ENCODE assay signal across 19 cellular contexts in the genomic region with DNA sequence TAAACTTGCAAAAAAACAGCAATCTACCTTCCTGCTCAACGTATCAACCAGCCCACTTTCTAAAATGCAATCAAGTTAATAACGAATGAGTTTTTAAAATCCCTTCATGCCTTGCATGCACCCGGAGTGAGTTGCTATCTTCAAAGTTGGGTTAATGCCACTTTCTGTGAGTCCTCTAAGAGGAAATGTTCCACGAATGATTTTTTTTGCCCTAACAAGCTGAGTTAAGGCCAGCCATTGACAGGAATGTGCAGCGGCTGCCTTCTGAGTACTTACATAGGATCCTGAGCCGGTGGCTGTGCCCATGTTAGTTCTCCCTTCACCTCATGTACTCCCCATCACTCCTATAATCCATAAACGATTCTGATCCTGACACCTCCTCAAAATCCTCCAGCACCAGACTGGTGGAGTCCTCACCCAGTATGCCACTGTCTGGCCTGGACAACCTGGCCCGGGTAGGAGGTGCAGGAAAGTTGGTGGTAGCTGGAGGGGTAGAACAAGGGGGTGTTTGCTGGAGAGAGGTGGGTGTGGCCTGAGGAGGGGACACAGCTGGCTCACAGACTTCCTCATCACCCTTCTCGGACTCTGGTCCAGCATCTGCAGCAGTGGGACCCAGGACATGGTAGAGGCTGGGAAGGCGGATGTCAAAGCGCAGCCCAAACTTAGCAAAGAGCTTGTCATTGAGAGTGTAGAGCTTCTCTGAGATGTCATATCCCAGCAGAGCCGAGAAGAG. TPM values are rescaled to one million over a fixed set of nuclear protein-coding genes. Genes with fewer than 3 reads are reported as not detected.
DNase-seq lines count a peak whose midpoint lies in the region; ATAC-seq, FAIRE-seq and TF ChIP-seq lines count a peak whose summit lies in the region.
"Had no signal": no experiment of that assay in that cellular context is flagged by ENCODE, and none has a peak within 500 bp of the region (broad histone marks: within the 10 kb centered on the region; RNA-seq: fewer than 3 reads in every experiment).

No MANE protein-coding gene starts in this region.

- H3K9ac ChIP-seq in colonic mucosa (ENCODE audit: low read depth in 2 of 2, low read length in 2 of 2) (no peak overlapping the region), HepG2 (ENCODE audit: insufficient read depth, low read depth, low read length) (no peak overlapping the region)

- in situ Hi-C loops in HepG2 (cut with HindIII; ENCODE audit: extremely low pct_ligation_motif_present, low pct_unique_long_range_greater_than_20kb): no loop called here

- H3K4me3 Mint-ChIP-seq in CD8-positive, alpha-beta memory T cell: no peak overlapping the region
- no peak overlapping the region for H3K4me3 Mint-ChIP-seq in T-helper 17 cell

- 69 to 86% methylated on average over 12 of the region's 12 CpGs for WGBS in lung, 2 donors
- WGBS in HepG2 (ENCODE audit: low lambda C conversion rate): 72% methylated on average over 12 of the region's 12 CpGs

- no peak for TF ChIP-seq CTCF in colonic mucosa (IDR thresholded peaks at IDR 0.05)
- no peak for TF ChIP-seq CTCF in lung (IDR thresholded peaks at IDR 0.05; ENCODE audit: control extremely low read depth, extremely low read depth)
- no peak for TF ChIP-seq CTCF in HepG2 (CRISPR knock-in tag; IDR thresholded peaks at IDR 0.05)

- no peaks in the 10 kb centered on the region for H3K36me3 ChIP-seq in colonic mucosa
- peaks cover 4 to 9% of the 10 kb centered on the region in 2 donors for H3K36me3 ChIP-seq in lung (ENCODE audit: control insufficient read depth in 2 of 2, insufficient read depth in 2 of 2, low read length in 2 of 2)
- H3K36me3 ChIP-seq in CD8-positive, alpha-beta memory T cell (ENCODE audit: insufficient read depth, low read length): peaks cover 7% of the 10 kb centered on the region
- no peaks in the 10 kb centered on the region for H3K36me3 ChIP-seq in HepG2 (replicated peaks in 1 of 2; ENCODE audit: control insufficient read depth in 1 of 2, insufficient read depth in 2 of 2, low read length in 2 of 2)

- no peak overlapping the region for H2AFZ ChIP-seq in HepG2 (ENCODE audit: low read length)

- peaks cover 6 to 61% (median 23%) of the 10 kb centered on the region in 3 donors for H3K36me3 Mint-ChIP-seq in CD8-positive, alpha-beta memory T cell
- peaks cover 24% of the 10 kb centered on the region for H3K36me3 Mint-ChIP-seq in T-helper 17 cell (ENCODE audit: low read depth)

- no peak overlapping the region for H3K4me3 ChIP-seq in colonic mucosa
- no peak overlapping the region for H3K4me3 ChIP-seq in lung
- H3K4me3 ChIP-seq in skin epidermis: no peak overlapping the region
- H3K4me3 ChIP-seq in CD8-positive, alpha-beta memory T cell (ENCODE audit: low read length): no peak overlapping the region
- H3K4me3 ChIP-seq in HepG2 (replicated peaks in 1 of 3; ENCODE audit: insufficient read depth in 1 of 3, low read depth in 2 of 3, low read length in 3 of 3): no peak overlapping the region
- H3K4me3 ChIP-seq: mucosa of descending colon had no signal

- no peaks in the 10 kb centered on the region for H3K79me2 ChIP-seq in HepG2 (ENCODE audit: insufficient read depth, low read length)

- H3K9me3 ChIP-seq in colonic mucosa: no peaks in the 10 kb centered on the region
- no peaks in the 10 kb centered on the region for H3K9me3 ChIP-seq in lung (ENCODE audit: control insufficient read depth in 2 of 2, insufficient read depth in 1 of 2, low read length in 1 of 2)
- H3K9me3 ChIP-seq in CD8-positive, alpha-beta memory T cell (ENCODE audit: low read length): no peaks in the 10 kb centered on the region
- H3K9me3 ChIP-seq in HepG2 (ENCODE audit: low read length): no peaks in the 10 kb centered on the region
- no peaks in the 10 kb centered on the region for H3K9me3 ChIP-seq in T-helper 17 cell (ENCODE audit: control insufficient read depth, low read length, poor library complexity, severe bottlenecking)
- H3K9me3 ChIP-seq: mucosa of descending colon had no signal

- H3K27ac Mint-ChIP-seq in CD8-positive, alpha-beta memory T cell: no peak overlapping the region
- H3K27ac Mint-ChIP-seq in T-helper 17 cell: no peak overlapping the region

- no peaks in the 10 kb centered on the region for H3K9me3 Mint-ChIP-seq in CD8-positive, alpha-beta memory T cell

- H3K27me3 ChIP-seq in colonic mucosa (no peaks in the 10 kb centered on the region), lung (ENCODE audit: control insufficient read depth, insufficient read depth) (no peaks in the 10 kb centered on the region), HepG2 (ENCODE audit: control insufficient read depth in 1 of 2, insufficient read depth in 2 of 2, low read length in 2 of 2) (no peaks in the 10 kb centered on the region)
- H3K27me3 ChIP-seq in CD8-positive, alpha-beta memory T cell (ENCODE audit: insufficient read depth, low read length, poor library complexity, severe bottlenecking): no peaks in the 10 kb centered on the region

- H3K27ac ChIP-seq in colonic mucosa: peak overlapping the region; percentile 6
- peak overlapping the region; percentile 39 to 85 for H3K27ac ChIP-seq in lung (ENCODE audit: low read depth in 1 of 2, low read length in 1 of 2)
- peak overlapping the region in 18 of 21 experiments; percentile 14 to 86 (median 58) for H3K27ac ChIP-seq in skin epidermis
- H3K27ac ChIP-seq in CD8-positive, alpha-beta memory T cell (ENCODE audit: low read depth, low read length): no peak overlapping the region
- H3K27ac ChIP-seq in HepG2 (ENCODE audit: extremely low read length, insufficient read depth, low read length): no peak overlapping the region

- POLR2A ChIA-PET in CD8-positive, alpha-beta memory T cell (lab: Charles Lee): no interaction called here
- POLR2A ChIA-PET in HepG2 (lab: Yijun Ruan, JAX): no interaction called here

- H3K27me3 Mint-ChIP-seq in CD8-positive, alpha-beta memory T cell: peaks cover 0 to 2% of the 10 kb centered on the region in 2 donors
- no peaks in the 10 kb centered on the region for H3K27me3 Mint-ChIP-seq in T-helper 17 cell

- no peak for TF ChIP-seq RAD21 in HepG2 (CRISPR knock-in tag; IDR thresholded peaks at IDR 0.05)

- intact Hi-C loops in colonic mucosa (cut with DNase I): no loop called here
- intact Hi-C loops in HepG2 (cut with micrococcal nuclease; ENCODE audit: unreplicated experiment): no loop called here

- CTCF ChIA-PET in CD8-positive, alpha-beta memory T cell (lab: Charles Lee): no interaction called here
- CTCF ChIA-PET in HepG2 (lab: Yijun Ruan, JAX; ENCODE audit: low intra/inter-chr PET ratio, low total read pairs): no interaction called here

- H3K4me1 ChIP-seq in colonic mucosa (no peaks in the 10 kb centered on the region), lung (ENCODE audit: control insufficient read depth in 2 of 2, insufficient read depth in 2 of 2, low read length in 2 of 2) (peaks cover 11 to 25% of the 10 kb centered on the region in 2 donors), HepG2 (ENCODE audit: insufficient read depth, low read length) (peaks cover 19% of the 10 kb centered on the region)
- H3K4me1 ChIP-seq in CD8-positive, alpha-beta memory T cell (ENCODE audit: insufficient read depth, low read length): no peaks in the 10 kb centered on the region

- no peaks in the 10 kb centered on the region for H4K20me1 ChIP-seq in HepG2 (ENCODE audit: insufficient read depth, low read length)

- no peak for TF ChIP-seq POLR2A in HepG2 (IDR thresholded peaks at IDR 0.05; ENCODE audit: insufficient read depth in 1 of 2, low read depth in 2 of 2, low read length in 2 of 2)

- FAIRE-seq in HepG2 (lab: Jason Lieb, UNC): no peak
- FAIRE-seq: colon, D721Med had no signal

- BruUV-seq in HepG2 (replicated peaks; lab: Mats Ljungman, UMichigan): no TSS peak

- H3K4me1 Mint-ChIP-seq in CD8-positive, alpha-beta memory T cell: no peaks in the 10 kb centered on the region
- peaks cover 10% of the 10 kb centered on the region for H3K4me1 Mint-ChIP-seq in T-helper 17 cell

- TF ChIP-seq EP300 in HepG2 (IDR thresholded peaks at IDR 0.05; ENCODE audit: low read depth in 2 of 2, low read length in 2 of 2): no peak
- no peak for TF ChIP-seq EP300 in HepG2 (CRISPR knock-in tag; IDR thresholded peaks at IDR 0.05; ENCODE audit: borderline replicate concordance)

- ATAC-seq in lung (ENCODE audit: insufficient read depth, low FRiP score) (no peak), HepG2 (no peak), T-helper 17 cell (no peak)
- ATAC-seq: activated CD4-positive, CD25-positive, alpha-beta regulatory T cell treated with anti-CD3 and anti-CD28 coated beads, Interleukin-2, amount 50 U/mL, for 24 hours; mucosa of descending colon had no signal

- H3K4me2 ChIP-seq in HepG2 (ENCODE audit: low read depth, low read length): no peak overlapping the region

- DNase-seq in DMS79 (lab: John Stamatoyannopoulos, UW) (peak; percentile 81), colonic mucosa (no peak), lung (ENCODE audit: low spot score) (no peak), T-helper 2 cell (no peak), HepG2 (ENCODE audit: low spot score) (no peak), T-helper 17 cell (no peak)
- no peak for DNase-seq in CD8-positive, alpha-beta memory T cell
- DNase-seq: mucosa of descending colon; NCI-H2081 treated with DMSO at 0.1 percent for 48 hours; NCI-H774; posterior cingulate gyrus; stimulated activated CD4-positive, alpha-beta T cell treated with anti-CD3 and anti-CD28 coated beads, Interleukin-1b, Interleukin-23, amount 100 ng/mL, for 48 hours; T-helper 1 cell had no signal

RNA-seq across cellular contexts. Expression of gene POPDC2, which starts 12.4 kb away (rescaled TPM):
- total RNA-seq in colonic mucosa (10 to 100 TPM in 1 of 2 donors, 1 to 10 TPM in 1; 1.3 to 26.3 TPM), lung (1 to 10 TPM; 1.9 to 3.0 TPM), HepG2 (2016; rRNA removed; fragmentation: Illumina TruSeq; extraction: Trizol) (0.18 TPM in 1 of 2 replicates, not detected in the other), T-helper 17 cell (1 to 10 TPM; 4.2 to 4.3 TPM)
- polyA plus RNA-seq in lung (1 to 10 TPM; 1.6 to 2.1 TPM), HepG2 (2011; rRNA removed) (0.55 and 0.58 TPM in 2 replicates)
- total RNA-seq in CD8-positive, alpha-beta memory T cell: 1 to 10 TPM; 2.2 to 3.2 TPM
- 2.0 TPM for polyA plus RNA-seq in CD8-positive, alpha-beta memory T cell
- total RNA-seq in HepG2 (2016; cell fraction: cytosol; rRNA removed; fragmentation: Illumina TruSeq; extraction: Trizol; ENCODE audit: low read depth): not detected in 2 replicates
- total RNA-seq in HepG2 (2016; cell fraction: insoluble cytoplasmic fraction; rRNA removed; fragmentation: Illumina TruSeq; extraction: Trizol): 0.10 and 0.32 TPM in 2 replicates
- 0.25 TPM in 1 of 2 replicates, not detected in the other for total RNA-seq in HepG2 (2016; cell fraction: membrane; rRNA removed; fragmentation: Illumina TruSeq; extraction: Trizol)
- 0.47 and 0.97 TPM in 2 replicates for total RNA-seq in HepG2 (2016; cell fraction: nucleus; rRNA removed; fragmentation: Illumina TruSeq; extraction: Trizol)
- 0.13 and 0.26 TPM in 2 replicates for polyA plus RNA-seq in HepG2 (2011; cell fraction: cytosol; rRNA removed)
- polyA plus RNA-seq in HepG2 (2011; cell fraction: nucleus; rRNA removed): 1.2 and 2.5 TPM in 2 replicates
- 0.28 and 0.46 TPM in 2 replicates for polyA plus RNA-seq in HepG2 (2012)
- polyA plus RNA-seq in HepG2 (2016; cell fraction: cytosol; fragmentation: Illumina TruSeq; extraction: Trizol; ENCODE audit: low read depth): not detected in 2 replicates
- 0.13 and 0.19 TPM in 2 replicates for polyA plus RNA-seq in HepG2 (2016; cell fraction: insoluble cytoplasmic fraction; fragmentation: Illumina TruSeq; extraction: Trizol; ENCODE audit: low read depth)
- polyA plus RNA-seq in HepG2 (2016; cell fraction: membrane; fragmentation: Illumina TruSeq; extraction: Trizol; ENCODE audit: low read depth): not detected in 2 replicates
- 1.1 and 2.1 TPM in 2 replicates for polyA plus RNA-seq in HepG2 (2016; cell fraction: nucleus; fragmentation: Illumina TruSeq; extraction: Trizol; ENCODE audit: insufficient read depth, low read depth)
- polyA minus RNA-seq in HepG2 (2011; rRNA and poly(A)+ RNA removed; ENCODE audit: low replicate concordance): 0.21 and 2.3 TPM in 2 replicates
- polyA minus RNA-seq in HepG2 (2011; cell fraction: cytosol; rRNA and poly(A)+ RNA removed): not detected in 2 replicates
- polyA minus RNA-seq in HepG2 (2011; cell fraction: nucleus; rRNA and poly(A)+ RNA removed): 2.2 and 3.1 TPM in 2 replicates

RNA-seq across cellular contexts. Expression of gene COX17, which starts 29.2 kb away (rescaled TPM):
- total RNA-seq in colonic mucosa: 10 to 100 TPM; 53.5 to 64.5 TPM
- 10 to 100 TPM; 43.8 to 57.6 TPM for total RNA-seq in lung
- 100 to 1,000 TPM in 1 of 2 donors, 10 to 100 TPM in 1; 99.1 to 261 TPM for polyA plus RNA-seq in lung
- total RNA-seq in CD8-positive, alpha-beta memory T cell: 100 to 1,000 TPM; 105 to 108 TPM
- 82.4 TPM for polyA plus RNA-seq in CD8-positive, alpha-beta memory T cell
- total RNA-seq in HepG2 (2016; rRNA removed; fragmentation: Illumina TruSeq; extraction: Trizol): 51.0 and 66.2 TPM in 2 replicates
- 38.5 and 43.1 TPM in 2 replicates for total RNA-seq in HepG2 (2016; cell fraction: cytosol; rRNA removed; fragmentation: Illumina TruSeq; extraction: Trizol; ENCODE audit: low read depth)
- total RNA-seq in HepG2 (2016; cell fraction: insoluble cytoplasmic fraction; rRNA removed; fragmentation: Illumina TruSeq; extraction: Trizol): 55.5 and 63.3 TPM in 2 replicates
- 51.7 and 64.0 TPM in 2 replicates for total RNA-seq in HepG2 (2016; cell fraction: membrane; rRNA removed; fragmentation: Illumina TruSeq; extraction: Trizol)
- total RNA-seq in HepG2 (2016; cell fraction: nucleus; rRNA removed; fragmentation: Illumina TruSeq; extraction: Trizol): 20.8 and 27.4 TPM in 2 replicates
- polyA plus RNA-seq in HepG2 (2011; rRNA removed): 34.3 and 41.4 TPM in 2 replicates
- polyA plus RNA-seq in HepG2 (2011; cell fraction: cytosol; rRNA removed): 19.2 and 23.8 TPM in 2 replicates
- 7.0 and 8.8 TPM in 2 replicates for polyA plus RNA-seq in HepG2 (2011; cell fraction: nucleus; rRNA removed)
- polyA plus RNA-seq in HepG2 (2012): 39.2 and 39.8 TPM in 2 replicates
- 52.8 and 70.6 TPM in 2 replicates for polyA plus RNA-seq in HepG2 (2016; cell fraction: cytosol; fragmentation: Illumina TruSeq; extraction: Trizol; ENCODE audit: low read depth)
- 95.8 and 101 TPM in 2 replicates for polyA plus RNA-seq in HepG2 (2016; cell fraction: insoluble cytoplasmic fraction; fragmentation: Illumina TruSeq; extraction: Trizol; ENCODE audit: low read depth)
- 68.1 and 83.6 TPM in 2 replicates for polyA plus RNA-seq in HepG2 (2016; cell fraction: membrane; fragmentation: Illumina TruSeq; extraction: Trizol; ENCODE audit: low read depth)
- 44.3 and 48.4 TPM in 2 replicates for polyA plus RNA-seq in HepG2 (2016; cell fraction: nucleus; fragmentation: Illumina TruSeq; extraction: Trizol; ENCODE audit: insufficient read depth, low read depth)
- polyA minus RNA-seq in HepG2 (2011; rRNA and poly(A)+ RNA removed; ENCODE audit: low replicate concordance): 7.3 and 16.0 TPM in 2 replicates
- polyA minus RNA-seq in HepG2 (2011; cell fraction: cytosol; rRNA and poly(A)+ RNA removed): 5.7 and 6.1 TPM in 2 replicates
- 23.8 and 24.9 TPM in 2 replicates for polyA minus RNA-seq in HepG2 (2011; cell fraction: nucleus; rRNA and poly(A)+ RNA removed)
- total RNA-seq in T-helper 17 cell: 10 to 100 TPM; 26.8 to 28.9 TPM

RNA-seq across cellular contexts. Expression of gene PLA1A, which starts 50.3 kb away (rescaled TPM):
- 1 to 10 TPM in 1 of 2 donors, under 1 TPM in 1; 0.58 to 1.3 TPM for total RNA-seq in colonic mucosa
- 1 to 10 TPM; 1.8 to 7.3 TPM for total RNA-seq in lung
- 10 to 100 TPM in 1 of 2 donors, 1 to 10 TPM in 1; 5.9 to 10.3 TPM for polyA plus RNA-seq in lung
- under 1 TPM in 1 of 2 experiments, not detected in 1; 0.16 TPM for total RNA-seq in CD8-positive, alpha-beta memory T cell
- polyA plus RNA-seq in CD8-positive, alpha-beta memory T cell: not detected
- total RNA-seq in HepG2 (2016; rRNA removed; fragmentation: Illumina TruSeq; extraction: Trizol): 0.11 TPM in 1 of 2 replicates, not detected in the other
- total RNA-seq in HepG2 (2016; cell fraction: cytosol; rRNA removed; fragmentation: Illumina TruSeq; extraction: Trizol; ENCODE audit: low read depth): not detected in 2 replicates
- total RNA-seq in HepG2 (2016; cell fraction: insoluble cytoplasmic fraction; rRNA removed; fragmentation: Illumina TruSeq; extraction: Trizol): not detected in 2 replicates
- total RNA-seq in HepG2 (2016; cell fraction: membrane; rRNA removed; fragmentation: Illumina TruSeq; extraction: Trizol): not detected in 2 replicates
- total RNA-seq in HepG2 (2016; cell fraction: nucleus; rRNA removed; fragmentation: Illumina TruSeq; extraction: Trizol): not detected in 2 replicates
- polyA plus RNA-seq in HepG2 (2011; rRNA removed): 0.16 and 0.18 TPM in 2 replicates
- 0.14 and 0.15 TPM in 2 replicates for polyA plus RNA-seq in HepG2 (2011; cell fraction: cytosol; rRNA removed)
- polyA plus RNA-seq in HepG2 (2011; cell fraction: nucleus; rRNA removed): 0.28 TPM in 1 of 2 replicates, not detected in the other
- 0.09 and 0.15 TPM in 2 replicates for polyA plus RNA-seq in HepG2 (2012)
- polyA plus RNA-seq in HepG2 (2016; cell fraction: cytosol; fragmentation: Illumina TruSeq; extraction: Trizol; ENCODE audit: low read depth): not detected in 2 replicates
- not detected in 2 replicates for polyA plus RNA-seq in HepG2 (2016; cell fraction: insoluble cytoplasmic fraction; fragmentation: Illumina TruSeq; extraction: Trizol; ENCODE audit: low read depth)
- not detected in 2 replicates for polyA plus RNA-seq in HepG2 (2016; cell fraction: membrane; fragmentation: Illumina TruSeq; extraction: Trizol; ENCODE audit: low read depth)
- not detected in 2 replicates for polyA plus RNA-seq in HepG2 (2016; cell fraction: nucleus; fragmentation: Illumina TruSeq; extraction: Trizol; ENCODE audit: insufficient read depth, low read depth)
- polyA minus RNA-seq in HepG2 (2011; rRNA and poly(A)+ RNA removed; ENCODE audit: low replicate concordance): 0.14 and 0.82 TPM in 2 replicates
- polyA minus RNA-seq in HepG2 (2011; cell fraction: cytosol; rRNA and poly(A)+ RNA removed): not detected in 2 replicates
- polyA minus RNA-seq in HepG2 (2011; cell fraction: nucleus; rRNA and poly(A)+ RNA removed): not detected in 2 replicates
- total RNA-seq in T-helper 17 cell: under 1 TPM in 1 of 2 donors, not detected in 1; 0.45 TPM
- total RNA-seq: HT1080 had no signal
- polyA plus RNA-seq: AG04450 had no signal

RNA-seq across cellular contexts. Expression of gene CFAP91, which starts 54.8 kb away (rescaled TPM):
- total RNA-seq in colonic mucosa (under 1 TPM; 0.57 to 0.61 TPM), lung (10 to 100 TPM; 18.7 to 19.0 TPM), HepG2 (2016; rRNA removed; fragmentation: Illumina TruSeq; extraction: Trizol) (not detected in 2 replicates), T-helper 17 cell (1 to 10 TPM in 1 of 2 donors, under 1 TPM in 1; 0.63 to 2.7 TPM)
- polyA plus RNA-seq in lung (1 to 10 TPM; 3.4 to 3.6 TPM), HepG2 (2011; rRNA removed) (not detected in 2 replicates)
- under 1 TPM; 0.64 to 0.77 TPM for total RNA-seq in CD8-positive, alpha-beta memory T cell
- 0.45 TPM for polyA plus RNA-seq in CD8-positive, alpha-beta memory T cell
- not detected in 2 replicates for total RNA-seq in HepG2 (2016; cell fraction: cytosol; rRNA removed; fragmentation: Illumina TruSeq; extraction: Trizol; ENCODE audit: low read depth)
- not detected in 2 replicates for total RNA-seq in HepG2 (2016; cell fraction: insoluble cytoplasmic fraction; rRNA removed; fragmentation: Illumina TruSeq; extraction: Trizol)
- total RNA-seq in HepG2 (2016; cell fraction: membrane; rRNA removed; fragmentation: Illumina TruSeq; extraction: Trizol): not detected in 2 replicates
- not detected in 2 replicates for total RNA-seq in HepG2 (2016; cell fraction: nucleus; rRNA removed; fragmentation: Illumina TruSeq; extraction: Trizol)
- not detected in 2 replicates for polyA plus RNA-seq in HepG2 (2011; cell fraction: cytosol; rRNA removed)
- polyA plus RNA-seq in HepG2 (2011; cell fraction: nucleus; rRNA removed): not detected in 2 replicates
- not detected in 2 replicates for polyA plus RNA-seq in HepG2 (2012)
- polyA plus RNA-seq in HepG2 (2016; cell fraction: cytosol; fragmentation: Illumina TruSeq; extraction: Trizol; ENCODE audit: low read depth): not detected in 2 replicates
- not detected in 2 replicates for polyA plus RNA-seq in HepG2 (2016; cell fraction: insoluble cytoplasmic fraction; fragmentation: Illumina TruSeq; extraction: Trizol; ENCODE audit: low read depth)
- not detected in 2 replicates for polyA plus RNA-seq in HepG2 (2016; cell fraction: membrane; fragmentation: Illumina TruSeq; extraction: Trizol; ENCODE audit: low read depth)
- not detected in 2 replicates for polyA plus RNA-seq in HepG2 (2016; cell fraction: nucleus; fragmentation: Illumina TruSeq; extraction: Trizol; ENCODE audit: insufficient read depth, low read depth)
- not detected in 2 replicates for polyA minus RNA-seq in HepG2 (2011; rRNA and poly(A)+ RNA removed; ENCODE audit: low replicate concordance)
- not detected in 2 replicates for polyA minus RNA-seq in HepG2 (2011; cell fraction: cytosol; rRNA and poly(A)+ RNA removed)
- polyA minus RNA-seq in HepG2 (2011; cell fraction: nucleus; rRNA and poly(A)+ RNA removed): not detected in 2 replicates
- total RNA-seq: HT1080 had no signal
- polyA plus RNA-seq: AG04450 had no signal

Comparison
In these comparisons a context has a peak if more than half of its experiments do, and no peak if none do; other contexts are left out.
1. H3K27ac ChIP-seq: peak in colonic mucosa (single experiment), lung (2 of 2) and skin epidermis (18 of 21); none in CD8-positive, alpha-beta memory T cell (single experiment) and HepG2 (single experiment).